ENCODE assay signal across 8 cellular contexts in genomic region chr22:43812149-43812842, GRCh38. TPM values are rescaled to one million over a fixed set of nuclear protein-coding genes. Genes with fewer than 3 reads are reported as not detected.
DNase-seq lines count a peak whose midpoint lies in the region; ATAC-seq and TF ChIP-seq lines count a peak whose summit lies in the region.

Gene EFCAB6 (minus strand): TSS chr22:43812305. CDS start chr22:43782318, 29,987 bp downstream.

- no peaks in the 10 kb centered on the region for H3K27me3 Mint-ChIP-seq in activated T-cell treated with anti-CD3 and anti-CD28 coated beads, Interleukin-2, amount 50 U/mL, for 24 hours

- POLR2A ChIA-PET in PC-3 (lab: Charles Lee; ENCODE audit: unreplicated experiment) = interaction anchor here (0.7 kb wide), 2 partner anchors 1131 to 1979 kb away, joined by 4 to 7 read pairs; partner anchors contain the start of gene SREBF2

- H3K27ac ChIP-seq in HUES6 (ENCODE audit: low read depth, low read length) (peak within 1 kb of the TSS; percentile 73), PC-3 (ENCODE audit: low read length) (peak within 1 kb of the TSS; percentile 33; the same call in 1 of the 2 replicates), muscle layer of colon (ENCODE audit: low read depth, low read length) (peak within 1 kb of the TSS; percentile 79)

- H3K79me2 ChIP-seq in PC-3 (ENCODE audit: low read length) = no peaks in the 10 kb centered on the region; the same call in 1 of the 2 replicates

- H3K27ac Mint-ChIP-seq in activated T-cell treated with anti-CD3 and anti-CD28 coated beads, Interleukin-2, amount 50 U/mL, for 24 hours = peak within 1 kb of the TSS; percentile 95

- no peaks in the 10 kb centered on the region for H3K9me3 ChIP-seq in HUES6 (ENCODE audit: control insufficient read depth, insufficient read depth, low read depth, low read length)
- H3K9me3 ChIP-seq in PC-3 (ENCODE audit: low read length) = no peaks in the 10 kb centered on the region
- no peaks in the 10 kb centered on the region for H3K9me3 ChIP-seq in muscle layer of colon (ENCODE audit: low read length)

- no peak for TF ChIP-seq CTCF in PC-3 (conservative IDR thresholded peaks at IDR 0.05; ENCODE audit: low read depth, low read length)

- H3K9me2 ChIP-seq in PC-3 (replicated peaks; ENCODE audit: low read length) = no peaks in the 10 kb centered on the region

- H3F3A ChIP-seq in PC-3 (ENCODE audit: low read length, unreplicated experiment) = no peaks in the 10 kb centered on the region

- H2AFZ ChIP-seq in PC-3 (ENCODE audit: low read length) = peak within 1 kb of the TSS; percentile 90

- peak within 1 kb of the TSS; percentile 89 for H3K4me3 Mint-ChIP-seq in activated T-cell treated with anti-CD3 and anti-CD28 coated beads, Interleukin-2, amount 50 U/mL, for 24 hours

- H3K4me1 ChIP-seq in HUES6 (ENCODE audit: control insufficient read depth, insufficient read depth, low read length) = peaks cover 3% of the 10 kb centered on the region; the same call in 1 of the 2 replicates
- peaks cover 12% of the 10 kb centered on the region for H3K4me1 ChIP-seq in PC-3 (ENCODE audit: insufficient read depth, low read length)
- peaks cover 13% of the 10 kb centered on the region for H3K4me1 ChIP-seq in muscle layer of colon (ENCODE audit: insufficient read depth, low read length)

- DNase-seq in COLO668 (lab: John Stamatoyannopoulos, UW; ENCODE audit: unreplicated experiment) (peak; percentile 95), PC-3 (peak; percentile 88)
- peak; percentile 92 for DNase-seq in activated T-cell treated with anti-CD3 and anti-CD28 coated beads, Interleukin-2, amount 50 U/mL, for 24 hours
- DNase-seq in stimulated activated CD8-positive, alpha-beta memory T cell treated with anti-CD3 and anti-CD28 coated beads, Interleukin-4, amount 100 ng/mL, for 48 hours = peak; percentile 94

- H3K4me1 Mint-ChIP-seq in activated T-cell treated with anti-CD3 and anti-CD28 coated beads, Interleukin-2, amount 50 U/mL, for 24 hours (ENCODE audit: low read depth) = peaks cover 26% of the 10 kb centered on the region

- peak within 1 kb of the TSS; percentile 89 for H3K9ac ChIP-seq in HUES6 (ENCODE audit: low read length)
- H3K9ac ChIP-seq in PC-3 (ENCODE audit: low read length) = peak within 1 kb of the TSS; percentile 87
- peak within 1 kb of the TSS; percentile 47 for H3K9ac ChIP-seq in muscle layer of colon (ENCODE audit: low read length)

- BruUV-seq in PC-3 (replicated peaks; lab: Mats Ljungman, UMichigan) = TSS peak; percentile 85

- H3K27me3 ChIP-seq in HUES6 (ENCODE audit: control insufficient read depth, insufficient read depth, low read length) = peaks cover 3% of the 10 kb centered on the region; the same call in 1 of the 2 replicates
- H3K27me3 ChIP-seq in PC-3 (ENCODE audit: low read length) = no peaks in the 10 kb centered on the region
- no peaks in the 10 kb centered on the region for H3K27me3 ChIP-seq in muscle layer of colon (ENCODE audit: control insufficient read depth in 1 of 2, insufficient read depth in 2 of 2, low read length in 2 of 2)

- ATAC-seq in GM21381 (IDR thresholded peaks at IDR 0.05; ENCODE audit: unreplicated experiment) (peak; percentile 86), PC-3 (peak; percentile 85), esophagus mucosa (peak; percentile 96)

- H3K36me3 Mint-ChIP-seq in activated T-cell treated with anti-CD3 and anti-CD28 coated beads, Interleukin-2, amount 50 U/mL, for 24 hours (ENCODE audit: low read depth) = peaks cover 19% of the 10 kb centered on the region

- peak within 1 kb of the TSS; percentile 96 for H3K4me2 ChIP-seq in PC-3 (ENCODE audit: low read length)

- CTCF ChIA-PET in PC-3 (lab: Charles Lee) = interaction anchor here (0.6 kb wide), 1 partner anchor 37 kb away, joined by 3 read pairs; no protein-coding TSS in a partner anchor

- no peaks in the 10 kb centered on the region for H3K36me3 ChIP-seq in HUES6 (ENCODE audit: control insufficient read depth, insufficient read depth, low read length)
- H3K36me3 ChIP-seq in PC-3 (ENCODE audit: low read depth, low read length) = no peaks in the 10 kb centered on the region
- H3K36me3 ChIP-seq in muscle layer of colon (ENCODE audit: insufficient read depth, low read length) = no peaks in the 10 kb centered on the region

- no peaks in the 10 kb centered on the region for H3K9me3 Mint-ChIP-seq in activated T-cell treated with anti-CD3 and anti-CD28 coated beads, Interleukin-2, amount 50 U/mL, for 24 hours

- H3K4me3 ChIP-seq in HUES6 (ENCODE audit: low read depth, low read length) (peak within 1 kb of the TSS; percentile 83), PC-3 (ENCODE audit: low read length) (peak within 1 kb of the TSS; percentile 81), muscle layer of colon (ENCODE audit: low read depth in 1 of 2, low read length in 2 of 2) (peak within 1 kb of the TSS; percentile 57 to 89)

- H4K20me1 ChIP-seq in PC-3 (ENCODE audit: low read length) = no peaks in the 10 kb centered on the region

- intact Hi-C loops in PC-3 (cut with micrococcal nuclease) = no loop called here

RNA-seq across cellular contexts. Expression of gene EFCAB6, which starts in this region (rescaled TPM):
- 0.07 and 1.2 TPM in 2 replicates for total RNA-seq in PC-3 (2014; rRNA removed)
- 1.6 TPM for total RNA-seq in esophagus mucosa

Comparison
In these comparisons a context has a peak if more than half of its experiments do, and no peak if none do; other contexts are left out.
1. Peak in every context shown above with its lines: DNase-seq, ATAC-seq, H3K4me3 ChIP-seq and H3K27ac ChIP-seq.